In genomic region chr14:74219806-74220205, GRCh38 we compare ENCODE assay signal across 10 cellular contexts. TPM values are rescaled to one million over a fixed set of nuclear protein-coding genes. Genes with fewer than 3 reads are reported as not detected.
"Had no signal": no experiment of that assay in that cellular context is flagged by ENCODE, and none has a peak within 500 bp of the region (broad histone marks: within the 10 kb centered on the region; RNA-seq: fewer than 3 reads in every experiment).

No MANE protein-coding gene starts in this region.

- H3K9ac ChIP-seq: GM23248 had no signal

- H3K27ac ChIP-seq: GM23248 had no signal

- H3K36me3 ChIP-seq: HAP-1 had no signal

- H3K9me3 Mint-ChIP-seq: HFFc6 had no signal

- H2AFZ ChIP-seq: GM23248 had no signal

- H3K27ac Mint-ChIP-seq: HFFc6 had no signal

- DNase-seq: GM23248, GOT3, H7, HFFc6, KG1 had no signal

- H3K9me3 ChIP-seq: HAP-1 had no signal

- ATAC-seq: HCT116, K562 had no signal

- H3K4me3 Mint-ChIP-seq: HFFc6 had no signal

- H3K4me3 ChIP-seq: GM23248, HAP-1, K562 had no signal

RNA-seq across cellular contexts. Expression of gene VSX2, which starts 19.4 kb away (rescaled TPM):
- total RNA-seq: GM23248, H4, H7, HFFc6, HT-29 had no signal
- polyA plus RNA-seq: GM23248, K562 had no signal
